ENCODE assay signal across 1 cellular context in the genomic region with DNA sequence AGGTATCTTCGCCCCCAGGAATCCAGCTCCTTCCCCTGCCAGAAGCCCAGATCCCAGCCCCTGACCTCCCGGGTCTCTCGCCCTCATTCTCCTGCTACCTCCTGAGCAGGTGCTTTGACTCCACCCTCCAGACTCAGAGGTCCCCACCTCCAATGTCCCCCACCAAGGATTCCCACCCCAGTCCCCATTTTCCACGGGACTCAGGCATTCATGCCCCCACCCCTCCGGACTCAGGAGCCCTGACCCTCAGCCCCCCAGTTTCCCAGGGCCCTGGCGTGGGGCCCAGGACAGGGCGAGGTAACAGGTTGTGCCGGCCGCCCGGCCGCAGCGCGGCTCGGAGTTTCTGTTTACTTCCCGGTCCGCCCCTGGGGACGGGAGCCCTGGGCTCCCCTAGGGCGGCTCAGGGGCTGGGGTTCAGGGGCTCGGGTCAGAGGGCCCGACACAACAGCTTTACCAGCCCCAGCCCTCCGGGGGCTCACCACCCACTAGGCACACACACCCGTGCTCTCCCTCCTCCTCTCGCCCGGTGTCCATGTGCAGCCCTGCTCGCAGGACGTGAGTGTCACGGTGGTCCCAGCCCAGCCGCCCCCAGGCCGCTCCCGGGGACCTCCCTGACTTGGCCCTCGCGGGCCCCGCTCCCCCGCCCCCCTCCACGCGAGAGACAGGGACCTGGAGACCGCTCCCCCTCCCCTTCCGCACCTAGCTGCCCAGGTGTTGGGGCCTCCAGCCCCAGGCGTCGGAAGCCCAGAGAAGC.
TF ChIP-seq lines count a peak whose summit lies in the region.

No MANE protein-coding gene starts in this region.

TF ChIP-seq in A549, 52 proteins besides CTCF, POLR2A, EP300 and RAD21 (continued from another document):
- TF ChIP-seq NPAS2 (CRISPR knock-in tag; IDR thresholded peaks at IDR 0.05; ENCODE audit: borderline replicate concordance) = no peak
- TF ChIP-seq HEYL (CRISPR knock-in tag; IDR thresholded peaks at IDR 0.05) = no peak
- no peak for TF ChIP-seq JUNB (IDR thresholded peaks at IDR 0.05)
- no peak for TF ChIP-seq RARB (CRISPR knock-in tag; IDR thresholded peaks at IDR 0.05)
- TF ChIP-seq FOSB (CRISPR knock-in tag; IDR thresholded peaks at IDR 0.05) = no peak
- no peak for TF ChIP-seq HOXB13 (CRISPR knock-in tag; IDR thresholded peaks at IDR 0.05; ENCODE audit: low read depth)
- TF ChIP-seq, protein P1, sequence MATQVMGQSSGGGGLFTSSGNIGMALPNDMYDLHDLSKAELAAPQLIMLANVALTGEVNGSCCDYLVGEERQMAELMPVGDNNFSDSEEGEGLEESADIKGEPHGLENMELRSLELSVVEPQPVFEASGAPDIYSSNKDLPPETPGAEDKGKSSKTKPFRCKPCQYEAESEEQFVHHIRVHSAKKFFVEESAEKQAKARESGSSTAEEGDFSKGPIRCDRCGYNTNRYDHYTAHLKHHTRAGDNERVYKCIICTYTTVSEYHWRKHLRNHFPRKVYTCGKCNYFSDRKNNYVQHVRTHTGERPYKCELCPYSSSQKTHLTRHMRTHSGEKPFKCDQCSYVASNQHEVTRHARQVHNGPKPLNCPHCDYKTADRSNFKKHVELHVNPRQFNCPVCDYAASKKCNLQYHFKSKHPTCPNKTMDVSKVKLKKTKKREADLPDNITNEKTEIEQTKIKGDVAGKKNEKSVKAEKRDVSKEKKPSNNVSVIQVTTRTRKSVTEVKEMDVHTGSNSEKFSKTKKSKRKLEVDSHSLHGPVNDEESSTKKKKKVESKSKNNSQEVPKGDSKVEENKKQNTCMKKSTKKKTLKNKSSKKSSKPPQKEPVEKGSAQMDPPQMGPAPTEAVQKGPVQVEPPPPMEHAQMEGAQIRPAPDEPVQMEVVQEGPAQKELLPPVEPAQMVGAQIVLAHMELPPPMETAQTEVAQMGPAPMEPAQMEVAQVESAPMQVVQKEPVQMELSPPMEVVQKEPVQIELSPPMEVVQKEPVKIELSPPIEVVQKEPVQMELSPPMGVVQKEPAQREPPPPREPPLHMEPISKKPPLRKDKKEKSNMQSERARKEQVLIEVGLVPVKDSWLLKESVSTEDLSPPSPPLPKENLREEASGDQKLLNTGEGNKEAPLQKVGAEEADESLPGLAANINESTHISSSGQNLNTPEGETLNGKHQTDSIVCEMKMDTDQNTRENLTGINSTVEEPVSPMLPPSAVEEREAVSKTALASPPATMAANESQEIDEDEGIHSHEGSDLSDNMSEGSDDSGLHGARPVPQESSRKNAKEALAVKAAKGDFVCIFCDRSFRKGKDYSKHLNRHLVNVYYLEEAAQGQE (IDR thresholded peaks at IDR 0.05) = no peak
- no peak for TF ChIP-seq CHD4 (IDR thresholded peaks at IDR 0.05; ENCODE audit: borderline replicate concordance)
- TF ChIP-seq, protein P2, sequence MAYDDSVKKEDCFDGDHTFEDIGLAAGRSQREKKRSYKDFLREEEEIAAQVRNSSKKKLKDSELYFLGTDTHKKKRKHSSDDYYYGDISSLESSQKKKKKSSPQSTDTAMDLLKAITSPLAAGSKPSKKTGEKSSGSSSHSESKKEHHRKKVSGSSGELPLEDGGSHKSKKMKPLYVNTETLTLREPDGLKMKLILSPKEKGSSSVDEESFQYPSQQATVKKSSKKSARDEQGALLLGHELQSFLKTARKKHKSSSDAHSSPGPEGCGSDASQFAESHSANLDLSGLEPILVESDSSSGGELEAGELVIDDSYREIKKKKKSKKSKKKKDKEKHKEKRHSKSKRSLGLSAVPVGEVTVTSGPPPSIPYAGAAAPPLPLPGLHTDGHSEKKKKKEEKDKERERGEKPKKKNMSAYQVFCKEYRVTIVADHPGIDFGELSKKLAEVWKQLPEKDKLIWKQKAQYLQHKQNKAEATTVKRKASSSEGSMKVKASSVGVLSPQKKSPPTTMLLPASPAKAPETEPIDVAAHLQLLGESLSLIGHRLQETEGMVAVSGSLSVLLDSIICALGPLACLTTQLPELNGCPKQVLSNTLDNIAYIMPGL (CRISPR knock-in tag; IDR thresholded peaks at IDR 0.05; ENCODE audit: borderline replicate concordance) = no peak
- no peak for TF ChIP-seq TP53 (CRISPR knock-in tag; IDR thresholded peaks at IDR 0.05)
- no peak for TF ChIP-seq ZSCAN20 (CRISPR knock-in tag; IDR thresholded peaks at IDR 0.05)
TF ChIP-seq in A549: peak in this region for 0.
